Comparison of ENCODE assay signal across 8 cellular contexts in the genomic region with DNA sequence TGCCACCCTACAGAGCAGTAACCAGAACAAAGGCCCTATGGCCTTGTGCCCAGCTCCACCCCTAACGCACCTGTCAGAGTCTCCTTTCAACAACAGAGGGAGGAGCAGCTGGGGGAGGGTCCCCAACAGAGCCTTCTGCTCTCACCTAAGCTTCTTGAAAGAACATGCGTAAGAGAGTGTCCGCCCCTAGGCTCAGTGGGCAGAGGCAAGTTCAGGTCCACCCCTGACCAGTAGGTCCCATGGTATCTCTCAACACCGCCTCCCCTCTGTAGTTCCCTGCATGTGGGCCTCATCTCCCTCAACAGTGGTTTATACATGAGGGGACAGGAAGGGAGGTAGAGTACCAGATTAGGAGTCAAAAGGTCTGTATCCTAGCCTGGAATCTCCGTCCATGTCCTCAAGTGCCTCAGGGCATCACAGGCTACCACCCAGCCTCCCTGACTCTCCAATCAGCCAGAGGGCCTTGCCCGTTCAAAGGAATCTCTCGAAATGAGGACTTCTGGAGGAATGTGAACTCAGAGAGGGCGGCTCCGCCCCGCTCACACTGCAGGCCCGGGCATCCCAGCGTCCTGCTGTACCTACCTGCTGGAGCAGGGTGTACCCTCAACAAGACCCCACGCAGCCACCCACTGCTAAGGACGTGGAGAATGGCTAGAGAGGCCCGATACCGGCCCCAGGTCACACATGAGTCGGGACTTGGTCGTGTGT. TPM values are rescaled to one million over a fixed set of nuclear protein-coding genes. Genes with fewer than 3 reads are reported as not detected.
DNase-seq lines count a peak whose midpoint lies in the region; ATAC-seq and TF ChIP-seq lines count a peak whose summit lies in the region.

No MANE protein-coding gene starts in this region.

- H3K4me1 Mint-ChIP-seq in GM23338: peaks cover 25% of the 10 kb centered on the region
- H3K4me1 Mint-ChIP-seq in activated CD8-positive, alpha-beta T cell treated with anti-CD3 and anti-CD28 coated beads for 36 hours (ENCODE audit: low read depth): peaks cover 20% of the 10 kb centered on the region

- H3K79me2 ChIP-seq in GM23338 (replicated peaks; ENCODE audit: insufficient read depth): peaks cover 16% of the 10 kb centered on the region

- peak overlapping the region; percentile 89 for H3K27ac ChIP-seq in GM23338 (ENCODE audit: low read depth)

- H3K27me3 ChIP-seq in GM23338 (ENCODE audit: insufficient read depth): no peaks in the 10 kb centered on the region

- peaks cover 18% of the 10 kb centered on the region; the same call in 1 of the 2 replicates for H3K4me1 ChIP-seq in GM23338 (ENCODE audit: insufficient read depth)

- H3K27ac Mint-ChIP-seq in GM23338: peak overlapping the region; percentile 95
- peak overlapping the region; percentile 95 for H3K27ac Mint-ChIP-seq in activated CD8-positive, alpha-beta T cell treated with anti-CD3 and anti-CD28 coated beads for 36 hours

- H3F3A ChIP-seq in GM23338 (replicated peaks; ENCODE audit: low read depth): peaks cover 13% of the 10 kb centered on the region; the same call in 1 of the 2 replicates

- H2AFZ ChIP-seq in GM23338: peak overlapping the region; percentile 69

- intact Hi-C loops in activated CD8-positive, alpha-beta T cell treated with anti-CD3 and anti-CD28 coated beads for 36 hours (cut with micrococcal nuclease): loop anchor here (1.0 kb wide), 1 partner anchor 96 kb away; no protein-coding TSS in a partner anchor
- intact Hi-C loops in left cardiac atrium (cut with DNase I): loop anchor here in 1 of 2 donors (2.0 kb wide), 1 partner anchor 41 kb away; no protein-coding TSS in a partner anchor

- no peaks in the 10 kb centered on the region; the same call in 1 of the 2 replicates for H4K20me1 ChIP-seq in GM23338 (replicated peaks; ENCODE audit: insufficient read depth)

- peak overlapping the region; percentile 94 for H3K4me3 ChIP-seq in GM23338
- H3K4me3 ChIP-seq in skeletal muscle cell (ENCODE audit: low read depth, low read length): peak overlapping the region; percentile 86

- no peaks in the 10 kb centered on the region for H3K9me2 ChIP-seq in GM23338 (ENCODE audit: insufficient read depth)

- no peaks in the 10 kb centered on the region for H3K9me3 Mint-ChIP-seq in GM23338
- no peaks in the 10 kb centered on the region for H3K9me3 Mint-ChIP-seq in activated CD8-positive, alpha-beta T cell treated with anti-CD3 and anti-CD28 coated beads for 36 hours

- peak overlapping the region; percentile 96 for H3K4me2 ChIP-seq in GM23338

- H3K36me3 Mint-ChIP-seq in GM23338 (ENCODE audit: low read depth): peaks cover 18% of the 10 kb centered on the region
- H3K36me3 Mint-ChIP-seq in activated CD8-positive, alpha-beta T cell treated with anti-CD3 and anti-CD28 coated beads for 36 hours (ENCODE audit: low read depth): peaks cover 7% of the 10 kb centered on the region

- TF ChIP-seq CTCF in GM23338 (conservative IDR thresholded peaks at IDR 0.05; ENCODE audit: low read depth in 2 of 2): no peak; a peak in 1 of 4 replicates
- no peak for TF ChIP-seq CTCF in activated CD8-positive, alpha-beta T cell treated with anti-CD3 and anti-CD28 coated beads for 36 hours (IDR thresholded peaks at IDR 0.05)

- ATAC-seq in GM23338 (peak; percentile 54), left cardiac atrium (peak; percentile 3 to 4)
- ATAC-seq in activated CD8-positive, alpha-beta T cell treated with anti-CD3 and anti-CD28 coated beads for 36 hours: peak; percentile 1

- no peaks in the 10 kb centered on the region for H3K36me3 ChIP-seq in GM23338 (ENCODE audit: insufficient read depth)

- peak overlapping the region; percentile 88 for H3K4me3 Mint-ChIP-seq in GM23338
- peak overlapping the region; percentile 87 for H3K4me3 Mint-ChIP-seq in activated CD8-positive, alpha-beta T cell treated with anti-CD3 and anti-CD28 coated beads for 36 hours

- POLR2A ChIA-PET in activated CD8-positive, alpha-beta T cell treated with anti-CD3 and anti-CD28 coated beads for 36 hours (lab: Charles Lee): interaction anchor here (0.7 to 2.6 kb wide), 2 partner anchors 98 to 158 kb away, joined by 5 to 8 read pairs; a partner anchor contains a TSS

- H3K27me3 Mint-ChIP-seq in GM23338 (ENCODE audit: insufficient read depth, low read depth, poor library complexity): peaks cover 4% of the 10 kb centered on the region
- H3K27me3 Mint-ChIP-seq in activated CD8-positive, alpha-beta T cell treated with anti-CD3 and anti-CD28 coated beads for 36 hours: no peaks in the 10 kb centered on the region

- DNase-seq in EL (peak; percentile 75), GM23338 (ENCODE audit: low spot score) (peak; percentile 83), NCI-H146 (lab: John Stamatoyannopoulos, UW) (peak; percentile 85), left cardiac atrium (no peak), skeletal muscle cell (ENCODE audit: low read depth) (no peak), retina (no peak), NK-92 (lab: John Stamatoyannopoulos, UW; ENCODE audit: unreplicated experiment) (no peak)
- DNase-seq in activated CD8-positive, alpha-beta T cell treated with anti-CD3 and anti-CD28 coated beads for 36 hours: peak; percentile 35

- CTCF ChIA-PET in activated CD8-positive, alpha-beta T cell treated with anti-CD3 and anti-CD28 coated beads for 36 hours (lab: Charles Lee): interaction anchor here (0.8 to 1.5 kb wide), 9 partner anchors 67 to 212 kb away, joined by 3 to 14 read pairs (median 3); a partner anchor contains a TSS

TF ChIP-seq in GM23338, 12 proteins besides CTCF, POLR2A, EP300 and RAD21:
- TF ChIP-seq ZNF114 (CRISPR knock-in tag; IDR thresholded peaks at IDR 0.05) (no peak), POLR2AphosphoS5 (IDR thresholded peaks at IDR 0.05; ENCODE audit: low read depth) (peak; percentile 38; the same call in 1 of the 2 replicates)
- TF ChIP-seq, protein P1, sequence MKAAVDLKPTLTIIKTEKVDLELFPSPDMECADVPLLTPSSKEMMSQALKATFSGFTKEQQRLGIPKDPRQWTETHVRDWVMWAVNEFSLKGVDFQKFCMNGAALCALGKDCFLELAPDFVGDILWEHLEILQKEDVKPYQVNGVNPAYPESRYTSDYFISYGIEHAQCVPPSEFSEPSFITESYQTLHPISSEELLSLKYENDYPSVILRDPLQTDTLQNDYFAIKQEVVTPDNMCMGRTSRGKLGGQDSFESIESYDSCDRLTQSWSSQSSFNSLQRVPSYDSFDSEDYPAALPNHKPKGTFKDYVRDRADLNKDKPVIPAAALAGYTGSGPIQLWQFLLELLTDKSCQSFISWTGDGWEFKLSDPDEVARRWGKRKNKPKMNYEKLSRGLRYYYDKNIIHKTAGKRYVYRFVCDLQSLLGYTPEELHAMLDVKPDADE (IDR thresholded peaks at IDR 0.05): no peak

RNA-seq across cellular contexts. Expression of a gene that starts 0.7 kb away (rescaled TPM):
- 26.7 and 33.0 TPM in 2 replicates for total RNA-seq in GM23338 (2014; rRNA removed; shearing (Covaris generic))
- 18.4 and 19.1 TPM in 2 replicates for polyA plus RNA-seq in GM23338 (2016; fragmentation: Nextera tagmentation; extraction: Ambion mirVana)
- total RNA-seq in activated CD8-positive, alpha-beta T cell treated with anti-CD3 and anti-CD28 coated beads for 36 hours: 10 to 100 TPM; 21.2 to 23.5 TPM
- total RNA-seq in left cardiac atrium: 1 to 10 TPM; 1.9 to 2.4 TPM

RNA-seq across cellular contexts. Expression of a gene that starts 44.4 kb away (rescaled TPM):
- 37.7 and 42.8 TPM in 2 replicates for total RNA-seq in GM23338 (2014; rRNA removed; shearing (Covaris generic))
- polyA plus RNA-seq in GM23338 (2016; fragmentation: Nextera tagmentation; extraction: Ambion mirVana): 17.8 and 19.2 TPM in 2 replicates
- total RNA-seq in activated CD8-positive, alpha-beta T cell treated with anti-CD3 and anti-CD28 coated beads for 36 hours: 10 to 100 TPM; 54.3 to 54.6 TPM
- total RNA-seq in left cardiac atrium: 100 to 1,000 TPM; 133 to 147 TPM

Comparison
In these comparisons a context has a peak if more than half of its experiments do, and no peak if none do; other contexts are left out.
1. DNase-seq: peak in EL (single experiment), GM23338 (single experiment), NCI-H146 (single experiment) and activated CD8-positive, alpha-beta T cell treated with anti-CD3 and anti-CD28 coated beads for 36 hours (single experiment); none in left cardiac atrium (single experiment), skeletal muscle cell (single experiment), retina (single experiment) and NK-92 (single experiment).
2. ATAC-seq: peak in every context shown above with its lines; median percentile 54 in GM23338; 4 in left cardiac atrium; 1 in activated CD8-positive, alpha-beta T cell treated with anti-CD3 and anti-CD28 coated beads for 36 hours.